ENCODE assay signal across 9 cellular contexts in genomic region chr7:3089493-3089892, GRCh38. TPM values are rescaled to one million over a fixed set of nuclear protein-coding genes. Genes with fewer than 3 reads are reported as not detected.
A peak's percentile ranks its signal among the peaks of the same experiment; 100 is the strongest.
DNase-seq lines count a peak whose midpoint lies in the region; ATAC-seq, FAIRE-seq and TF ChIP-seq lines count a peak whose summit lies in the region.
"Had no signal": no experiment of that assay in that cellular context is flagged by ENCODE, and none has a peak within 500 bp of the region (broad histone marks: within the 10 kb centered on the region; RNA-seq: fewer than 3 reads in every experiment).

No MANE protein-coding gene starts in this region.

- peaks cover 3% of the 10 kb centered on the region for H3K9me3 ChIP-seq in BLaER1
- no peaks in the 10 kb centered on the region for H3K9me3 ChIP-seq in prostate gland
- H3K9me3 ChIP-seq: sigmoid colon had no signal

- no peak for FAIRE-seq in H54 (lab: Jason Lieb, UNC)

- peaks cover 4% of the 10 kb centered on the region for H3K36me3 Mint-ChIP-seq in activated CD4-positive, alpha-beta memory T cell treated with anti-CD3 and anti-CD28 coated beads, Interleukin-2, amount 10 ng/mL, durations not matched to agents 7 days and 5 days (ENCODE audit: low read depth)

- H3K4me3 ChIP-seq in BLaER1 (no peak overlapping the region), prostate gland (no peak overlapping the region)
- H3K4me3 ChIP-seq: sigmoid colon had no signal

- H3K4me3 Mint-ChIP-seq in activated CD4-positive, alpha-beta memory T cell treated with anti-CD3 and anti-CD28 coated beads, Interleukin-2, amount 10 ng/mL, durations not matched to agents 7 days and 5 days, result no peak overlapping the region

- no peaks in the 10 kb centered on the region for H3K27me3 ChIP-seq in BLaER1
- no peaks in the 10 kb centered on the region for H3K27me3 ChIP-seq in prostate gland (replicated peaks; ENCODE audit: insufficient read depth)

- CTCF ChIA-PET in activated CD4-positive, alpha-beta memory T cell treated with anti-CD3 and anti-CD28 coated beads, Interleukin-2, amount 10 ng/mL, durations not matched to agents 7 days and 5 days (lab: Charles Lee), result interaction anchor here (0.8 to 7.1 kb wide), 12 partner anchors 11 to 73 kb away, joined by 3 to 126 read pairs (median 5); no protein-coding TSS in a partner anchor

- no peaks in the 10 kb centered on the region for H4K20me1 ChIP-seq in BLaER1

- peak in 2 of 4 experiments; percentile 24 to 40 for TF ChIP-seq CTCF in prostate gland (IDR thresholded peaks at IDR 0.05)

- H3K36me3 ChIP-seq in BLaER1 (no peaks in the 10 kb centered on the region), prostate gland (no peaks in the 10 kb centered on the region)
- H3K36me3 ChIP-seq: sigmoid colon had no signal

- no peak for ATAC-seq in HG02870 (IDR thresholded peaks at IDR 0.05; ENCODE audit: unreplicated experiment)

- H3K27me3 Mint-ChIP-seq in activated CD4-positive, alpha-beta memory T cell treated with anti-CD3 and anti-CD28 coated beads, Interleukin-2, amount 10 ng/mL, durations not matched to agents 7 days and 5 days, result no peaks in the 10 kb centered on the region

- TF ChIP-seq POLR2A in H54 (IDR thresholded peaks at IDR 0.05; ENCODE audit: low read depth, low read length) (no peak), prostate gland (IDR thresholded peaks at IDR 0.05) (no peak)

- peak overlapping the region; percentile 90 for H3K4me2 ChIP-seq in BLaER1

- no peak overlapping the region for H3K9ac ChIP-seq in BLaER1

- H3K4me1 ChIP-seq in BLaER1 (peaks cover 86% of the 10 kb centered on the region), prostate gland (replicated peaks) (no peaks in the 10 kb centered on the region)
- H3K4me1 ChIP-seq: sigmoid colon had no signal

- 53% methylated on average over 11 of the region's 11 CpGs for WGBS in prostate gland

- peak overlapping the region; percentile 81; the same call in 1 of the 2 replicates for H3K27ac ChIP-seq in BLaER1
- H3K27ac ChIP-seq in prostate gland, result no peak overlapping the region
- H3K27ac ChIP-seq: sigmoid colon had no signal

- no peaks in the 10 kb centered on the region for H3K9me3 Mint-ChIP-seq in activated CD4-positive, alpha-beta memory T cell treated with anti-CD3 and anti-CD28 coated beads, Interleukin-2, amount 10 ng/mL, durations not matched to agents 7 days and 5 days

- POLR2A ChIA-PET in activated CD4-positive, alpha-beta memory T cell treated with anti-CD3 and anti-CD28 coated beads, Interleukin-2, amount 10 ng/mL, durations not matched to agents 7 days and 5 days (lab: Charles Lee), result interaction anchor here (1.2 to 6.4 kb wide), 4 partner anchors 17 to 41 kb away, joined by 3 to 65 read pairs (median 20); no protein-coding TSS in a partner anchor

- intact Hi-C loops in prostate gland (cut with DNase I), result no loop called here

- peak overlapping the region; percentile 63 for H3K27ac Mint-ChIP-seq in activated CD4-positive, alpha-beta memory T cell treated with anti-CD3 and anti-CD28 coated beads, Interleukin-2, amount 10 ng/mL, durations not matched to agents 7 days and 5 days

- DNase-seq in H54 (ENCODE audit: insufficient read length, low spot score), result peak; percentile 63
- no peak for DNase-seq in activated CD4-positive, alpha-beta memory T cell treated with anti-CD3 and anti-CD28 coated beads, Interleukin-2, amount 10 ng/mL, durations not matched to agents 7 days and 5 days
- DNase-seq in kidney glomerular epithelial cell (lab: John Stamatoyannopoulos, UW), result peak; percentile 4
- DNase-seq in D341Med (ENCODE audit: low spot score), result no peak
- no peak for DNase-seq in DMS153 (lab: John Stamatoyannopoulos, UW)
- no peak for DNase-seq in prostate gland (ENCODE audit: low spot score)
- DNase-seq: sigmoid colon had no signal

- H3K4me1 Mint-ChIP-seq in activated CD4-positive, alpha-beta memory T cell treated with anti-CD3 and anti-CD28 coated beads, Interleukin-2, amount 10 ng/mL, durations not matched to agents 7 days and 5 days, result peaks cover 51% of the 10 kb centered on the region

RNA-seq across cellular contexts. Expression of gene CARD11, which starts 45.8 kb away (rescaled TPM):
- 100 to 1,000 TPM; 163 TPM for total RNA-seq in activated CD4-positive, alpha-beta memory T cell treated with anti-CD3 and anti-CD28 coated beads, Interleukin-2, amount 10 ng/mL, durations not matched to agents 7 days and 5 days
- total RNA-seq in prostate gland, result 1 to 10 TPM in 1 of 2 donors, under 1 TPM in 1; 0.87 to 2.4 TPM

Comparison
In these comparisons a context has a peak if more than half of its experiments do, and no peak if none do; other contexts are left out.
1. DNase-seq: peak in H54 (single experiment) and kidney glomerular epithelial cell (single experiment); none in activated CD4-positive, alpha-beta memory T cell treated with anti-CD3 and anti-CD28 coated beads, Interleukin-2, amount 10 ng/mL, durations not matched to agents 7 days and 5 days (single experiment), D341Med (single experiment), DMS153 (single experiment) and prostate gland (single experiment).
2. RNA of gene CARD11, which starts 45.8 kb away (total RNA-seq): 163 TPM in activated CD4-positive, alpha-beta memory T cell treated with anti-CD3 and anti-CD28 coated beads, Interleukin-2, amount 10 ng/mL, durations not matched to agents 7 days and 5 days; 0.87 to 2.4 TPM in prostate gland; every median in the first group is over 10 times any median in the second.